Comparison of ENCODE assay signal across 24 cellular contexts in genomic region chr18:44818148-44818547, GRCh38.
DNase-seq lines count a peak whose midpoint lies in the region; ATAC-seq and TF ChIP-seq lines count a peak whose summit lies in the region.
"Had no signal": no experiment of that assay in that cellular context is flagged by ENCODE, and none has a peak within 500 bp of the region (broad histone marks: within the 10 kb centered on the region; RNA-seq: fewer than 3 reads in every experiment).

No MANE protein-coding gene starts in this region.

- no peaks in the 10 kb centered on the region for H3K79me2 ChIP-seq in OCI-LY3 (ENCODE audit: low read length)

- no peak for ATAC-seq in GM21390 (IDR thresholded peaks at IDR 0.05; ENCODE audit: unreplicated experiment)
- ATAC-seq: CD8-positive, alpha-beta T cell; HCT116; pancreas; right cardiac atrium had no signal

- TF ChIP-seq CTCF in OCI-LY3 (IDR thresholded peaks at IDR 0.05; ENCODE audit: low read depth, low read length) (no peak), colonic mucosa (IDR thresholded peaks at IDR 0.05) (no peak)

- H3K9ac ChIP-seq in BLaER1 (no peak overlapping the region), OCI-LY3 (ENCODE audit: low read length) (no peak overlapping the region), rectal smooth muscle tissue (ENCODE audit: low read length) (no peak overlapping the region), colonic mucosa (ENCODE audit: low read depth in 2 of 2, low read length in 2 of 2) (no peak overlapping the region)
- H3K9ac ChIP-seq: KMS-11 had no signal

- H3K4me3 ChIP-seq in BLaER1 (no peak overlapping the region), OCI-LY3 (ENCODE audit: low read length) (no peak overlapping the region), rectal smooth muscle tissue (ENCODE audit: low read length) (no peak overlapping the region), colonic mucosa (no peak overlapping the region)
- H3K4me3 ChIP-seq: pancreas, spleen had no signal

- H3K27me3 ChIP-seq in BLaER1 (no peaks in the 10 kb centered on the region), OCI-LY3 (ENCODE audit: low read depth, low read length) (no peaks in the 10 kb centered on the region), rectal smooth muscle tissue (ENCODE audit: control insufficient read depth, insufficient read depth, low read length) (no peaks in the 10 kb centered on the region), colonic mucosa (no peaks in the 10 kb centered on the region)
- H3K27me3 ChIP-seq: pancreas, spleen had no signal

- H3K36me3 ChIP-seq in BLaER1 (no peaks in the 10 kb centered on the region), OCI-LY3 (replicated peaks; ENCODE audit: low read depth, low read length) (no peaks in the 10 kb centered on the region), rectal smooth muscle tissue (ENCODE audit: control insufficient read depth, insufficient read depth, low read length) (no peaks in the 10 kb centered on the region), colonic mucosa (no peaks in the 10 kb centered on the region)
- H3K36me3 ChIP-seq: pancreas, spleen had no signal

- H3K4me1 ChIP-seq in BLaER1, result 0 out of 2 replicates have a peak, but pooled peaks cover 9% of the 10 kb centered on the region
- H3K4me1 ChIP-seq in OCI-LY3 (ENCODE audit: low read length), result peaks cover 21% of the 10 kb centered on the region
- H3K4me1 ChIP-seq in rectal smooth muscle tissue (ENCODE audit: control insufficient read depth, insufficient read depth, low read length), result peaks cover 16% of the 10 kb centered on the region
- H3K4me1 ChIP-seq in colonic mucosa, result no peaks in the 10 kb centered on the region

- no peak overlapping the region for H3K27ac ChIP-seq in BLaER1
- H3K27ac ChIP-seq in OCI-LY3 (ENCODE audit: low read length), result no peak overlapping the region
- peak overlapping the region; percentile 46 for H3K27ac ChIP-seq in rectal smooth muscle tissue (ENCODE audit: low read depth, low read length)
- H3K27ac ChIP-seq in colonic mucosa, result no peak overlapping the region
- H3K27ac ChIP-seq: KMS-11, pancreas had no signal

- H2AFZ ChIP-seq in OCI-LY3 (ENCODE audit: low read depth, low read length), result no peak overlapping the region

- H3K9me3 ChIP-seq in BLaER1, result no peaks in the 10 kb centered on the region
- no peaks in the 10 kb centered on the region for H3K9me3 ChIP-seq in OCI-LY3 (ENCODE audit: insufficient read depth, low read length)
- no peaks in the 10 kb centered on the region for H3K9me3 ChIP-seq in colonic mucosa
- H3K9me3 ChIP-seq: pancreas, spleen had no signal

- H4K20me1 ChIP-seq in BLaER1 (no peaks in the 10 kb centered on the region), OCI-LY3 (ENCODE audit: insufficient read depth, low read length) (no peaks in the 10 kb centered on the region)

- intact Hi-C loops in colonic mucosa (cut with DNase I), result no loop called here

- DNase-seq in germinal center (ENCODE audit: low spot score), result peak; percentile 12
- DNase-seq in activated T-cell treated with anti-CD3 and anti-CD28 coated beads for 4 hours, result no peak
- DNase-seq in colonic mucosa, result no peak
- no peak for DNase-seq in medulla oblongata (ENCODE audit: extremely low spot score)
- DNase-seq: activated CD8-positive, alpha-beta memory T cell treated with anti-CD3 and anti-CD28 coated beads for 24 hours; activated T-cell treated with anti-CD3 and anti-CD28 coated beads, Interleukin-2, amount 50 U/mL, for 1 hour; CD8-positive, alpha-beta T cell; central memory CD4-positive, alpha-beta T cell; dermis blood vessel endothelial cell; MM.1S; NCI-H1417 treated with DMSO at 0.1 percent for 48 hours; NCI-H2081; NCI-H345; NCI-H774; pancreas; right cardiac atrium; RPMI8226; spleen had no signal

- peak overlapping the region; percentile 6; the same call in 1 of the 2 replicates for H3K4me2 ChIP-seq in BLaER1
- peak overlapping the region; percentile 22 for H3K4me2 ChIP-seq in OCI-LY3 (ENCODE audit: low read length)
- H3K4me2 ChIP-seq: KMS-11 had no signal
